In the genomic region with DNA sequence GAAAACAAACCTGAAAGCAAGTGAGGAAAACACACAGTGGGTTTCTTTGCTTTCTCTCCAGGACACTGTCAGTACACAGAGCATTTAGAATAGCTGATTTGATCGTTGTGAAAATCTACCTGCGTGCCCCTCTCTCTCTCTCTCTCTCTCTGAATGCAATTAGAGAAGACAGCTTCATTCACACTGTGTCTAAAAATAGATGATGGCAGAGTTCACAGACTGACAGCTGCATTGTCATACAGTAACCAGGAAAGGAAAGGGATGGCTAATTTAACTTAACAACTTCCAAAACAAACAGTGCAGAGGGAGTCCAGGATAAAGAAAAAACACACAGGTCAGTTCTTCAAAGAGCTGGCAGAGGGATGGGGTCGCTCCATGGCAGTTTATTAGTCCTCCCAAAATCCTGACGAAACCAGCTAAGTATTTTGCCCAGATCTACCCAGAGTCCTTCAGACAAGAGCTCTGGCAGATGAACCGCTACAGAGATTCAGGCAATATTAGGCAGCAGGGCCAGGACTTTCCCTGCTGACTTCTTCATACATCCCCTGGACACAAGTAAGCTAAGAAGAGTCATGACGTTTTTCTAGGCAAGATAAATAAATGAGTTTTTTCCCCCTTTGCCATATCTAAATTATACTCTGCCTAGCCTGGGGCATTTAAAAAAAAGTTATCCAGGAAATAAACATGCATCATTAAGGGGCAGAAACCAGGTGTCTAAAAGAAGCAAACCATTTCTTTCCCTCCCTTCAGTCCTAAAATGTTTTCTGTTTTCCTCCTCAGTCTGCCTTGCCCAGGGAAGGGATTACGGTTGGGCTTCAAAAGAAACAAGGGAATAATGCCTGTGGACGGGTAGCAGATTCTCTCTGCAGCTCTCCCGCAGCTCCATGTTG, we compare ENCODE assay signal across 11 cellular contexts. TPM values are rescaled to one million over a fixed set of nuclear protein-coding genes. Genes with fewer than 3 reads are reported as not detected.
DNase-seq lines count a peak whose midpoint lies in the region; ATAC-seq and TF ChIP-seq lines count a peak whose summit lies in the region.
"Had no signal": no experiment of that assay in that cellular context is flagged by ENCODE, and none has a peak within 500 bp of the region (broad histone marks: within the 10 kb centered on the region; RNA-seq: fewer than 3 reads in every experiment).

No MANE protein-coding gene starts in this region.

- 19 to 33% methylated on average over 8 to 9 of the region's 9 CpGs for WGBS in transverse colon (ENCODE audit: low coverage in 1 of 2), 2 donors

- H3K4me3 ChIP-seq in breast epithelium (peak overlapping the region in 1 of 3 donors; percentile 35), transverse colon (no peak overlapping the region)

- H3K27me3 Mint-ChIP-seq in activated CD4-positive, alpha-beta T cell treated with anti-CD3 and anti-CD28 coated beads, Interleukin-2, amount 10 ng/mL, durations not matched to agents 24 days and 14 days: no peaks in the 10 kb centered on the region

- H3K27me3 ChIP-seq in breast epithelium: no peaks in the 10 kb centered on the region
- no peaks in the 10 kb centered on the region for H3K27me3 ChIP-seq in transverse colon
- H3K27me3 ChIP-seq: neutrophil had no signal

- no peaks in the 10 kb centered on the region for H3K36me3 Mint-ChIP-seq in activated CD4-positive, alpha-beta T cell treated with anti-CD3 and anti-CD28 coated beads, Interleukin-2, amount 10 ng/mL, durations not matched to agents 24 days and 14 days (ENCODE audit: low read depth)

- H3K27ac ChIP-seq in breast epithelium (peak overlapping the region; percentile 45 to 69), transverse colon (peak overlapping the region; percentile 71 to 86 (median 82))
- H3K27ac ChIP-seq: neutrophil had no signal

- peak; percentile 67 to 89 for DNase-seq in NCI-H2081 (lab: John Stamatoyannopoulos, UW)
- DNase-seq in breast epithelium (ENCODE audit: low spot score in 2 of 2): no peak
- DNase-seq in lung microvascular endothelial cell (ENCODE audit: low read depth in 2 of 2): peak; percentile 87 to 94
- no peak for DNase-seq in transverse colon
- DNase-seq in activated CD4-positive, alpha-beta T cell treated with anti-CD3 and anti-CD28 coated beads, Interleukin-2, amount 10 ng/mL, durations not matched to agents 24 days and 14 days: no peak
- no peak for DNase-seq in GM20000 (ENCODE audit: low spot score)
- DNase-seq in iPS-NIHi11 (ENCODE audit: low spot score): no peak
- DNase-seq: activated gamma-delta T cell treated with Interleukin-2 at 50 U/mL for 16 hours, NCI-H1048 had no signal

- no peaks in the 10 kb centered on the region for H3K9me3 Mint-ChIP-seq in activated CD4-positive, alpha-beta T cell treated with anti-CD3 and anti-CD28 coated beads, Interleukin-2, amount 10 ng/mL, durations not matched to agents 24 days and 14 days

- H3K36me3 ChIP-seq in breast epithelium: no peaks in the 10 kb centered on the region
- no peaks in the 10 kb centered on the region for H3K36me3 ChIP-seq in transverse colon
- H3K36me3 ChIP-seq: neutrophil had no signal

- ATAC-seq in GM18858 (IDR thresholded peaks at IDR 0.05; ENCODE audit: unreplicated experiment): no peak

- no peaks in the 10 kb centered on the region for H3K9me3 ChIP-seq in breast epithelium
- H3K9me3 ChIP-seq in transverse colon: no peaks in the 10 kb centered on the region
- H3K9me3 ChIP-seq: neutrophil had no signal

- intact Hi-C loops in breast epithelium (cut with DNase I; ENCODE audit: low total_unique reads) (loop anchor here (1.0 kb wide), 1 partner anchor 28 kb away; no protein-coding TSS in a partner anchor), transverse colon (cut with DNase I; ENCODE audit: low total_unique reads) (no loop called here)
- intact Hi-C loops in activated CD4-positive, alpha-beta T cell treated with anti-CD3 and anti-CD28 coated beads, Interleukin-2, amount 10 ng/mL, durations not matched to agents 24 days and 14 days (cut with micrococcal nuclease): no loop called here

- TF ChIP-seq CTCF in breast epithelium (IDR thresholded peaks at IDR 0.05) (no peak), transverse colon (IDR thresholded peaks at IDR 0.05) (no peak), GM20000 (IDR thresholded peaks at IDR 0.05; ENCODE audit: extremely low read depth, missing control alignments) (no peak)

- TF ChIP-seq POLR2A in breast epithelium (IDR thresholded peaks at IDR 0.05) (no peak), transverse colon (IDR thresholded peaks at IDR 0.05) (no peak)

- peaks cover 3 to 11% of the 10 kb centered on the region in 2 donors for H3K4me1 ChIP-seq in breast epithelium
- H3K4me1 ChIP-seq in transverse colon: peaks cover 29 to 72% (median 61%) of the 10 kb centered on the region in 4 donors

- no peak overlapping the region for H3K4me3 Mint-ChIP-seq in activated CD4-positive, alpha-beta T cell treated with anti-CD3 and anti-CD28 coated beads, Interleukin-2, amount 10 ng/mL, durations not matched to agents 24 days and 14 days

- H3K4me1 Mint-ChIP-seq in activated CD4-positive, alpha-beta T cell treated with anti-CD3 and anti-CD28 coated beads, Interleukin-2, amount 10 ng/mL, durations not matched to agents 24 days and 14 days: no peaks in the 10 kb centered on the region

- H3K27ac Mint-ChIP-seq in activated CD4-positive, alpha-beta T cell treated with anti-CD3 and anti-CD28 coated beads, Interleukin-2, amount 10 ng/mL, durations not matched to agents 24 days and 14 days: no peak overlapping the region

- in situ Hi-C loops in transverse colon (cut with MboI; ENCODE audit: low pct_ligation_motif_present in 1 of 4, low pct_unique_long_range_greater_than_20kb in 1 of 4, low sequenced_read_pairs in 3 of 4): no loop called here

- no peak for TF ChIP-seq EP300 in transverse colon (IDR thresholded peaks at IDR 0.05; ENCODE audit: low read depth)

RNA-seq across cellular contexts. Expression of a gene that starts 58.8 kb away (rescaled TPM):
- total RNA-seq in breast epithelium (10 to 100 TPM; 61.9 to 76.3 (median 62.8) TPM), lung microvascular endothelial cell (20.2 and 47.9 TPM in 2 replicates), transverse colon (100 to 1,000 TPM in 2 of 4 donors, 10 to 100 TPM in 2; 69.9 to 117 (median 98.7) TPM)
- 0.19 TPM in 1 of 2 replicates, not detected in the other for total RNA-seq in activated CD4-positive, alpha-beta T cell treated with anti-CD3 and anti-CD28 coated beads, Interleukin-2, amount 10 ng/mL, durations not matched to agents 24 days and 14 days

Comparison
In these comparisons a context has a peak if more than half of its experiments do, and no peak if none do; other contexts are left out.
1. DNase-seq: peak in NCI-H2081 (2 of 2) and lung microvascular endothelial cell (2 of 2); none in breast epithelium (0 of 2), transverse colon (single experiment), activated CD4-positive, alpha-beta T cell treated with anti-CD3 and anti-CD28 coated beads, Interleukin-2, amount 10 ng/mL, durations not matched to agents 24 days and 14 days (single experiment), GM20000 (single experiment) and iPS-NIHi11 (single experiment).
2. RNA of a gene that starts 58.8 kb away (total RNA-seq): 69.9 to 117 TPM in transverse colon, 61.9 to 76.3 TPM in breast epithelium and 20.2 to 47.9 TPM in lung microvascular endothelial cell; 0.19 TPM in activated CD4-positive, alpha-beta T cell treated with anti-CD3 and anti-CD28 coated beads, Interleukin-2, amount 10 ng/mL, durations not matched to agents 24 days and 14 days; every median in the first group is over 10 times any median in the second.